11 cellular contexts compared by ENCODE assay signal in the genomic region with DNA sequence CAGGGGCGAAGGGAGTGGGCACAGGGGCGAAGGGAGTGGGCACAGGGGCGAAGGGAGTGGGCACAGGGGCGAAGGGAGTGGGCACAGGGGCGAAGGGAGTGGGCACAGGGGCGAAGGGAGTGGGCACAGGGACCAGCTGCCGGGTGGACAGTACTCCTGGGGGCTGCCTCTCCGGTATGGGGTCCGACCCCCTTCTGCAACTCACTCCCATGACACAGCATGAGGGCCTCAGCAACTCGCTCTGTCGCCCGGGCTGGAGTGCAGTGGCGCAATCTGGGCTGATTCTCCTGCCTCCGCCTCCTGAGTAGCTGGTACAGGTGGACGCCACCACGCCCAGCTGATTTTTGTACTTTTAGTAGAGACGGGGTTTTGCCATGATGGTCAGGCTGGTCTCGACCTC. TPM values are rescaled to one million over a fixed set of nuclear protein-coding genes. Genes with fewer than 3 reads are reported as not detected.
"Had no signal": no experiment of that assay in that cellular context is flagged by ENCODE, and none has a peak within 500 bp of the region (broad histone marks: within the 10 kb centered on the region; RNA-seq: fewer than 3 reads in every experiment).

No MANE protein-coding gene starts in this region.

RNA-seq across cellular contexts. Expression of gene TMC8, which starts 14.8 kb away (rescaled TPM):
- total RNA-seq: MCF 10A had no signal

RNA-seq across cellular contexts. Expression of gene C17orf99, which starts 30.4 kb away (rescaled TPM):
- total RNA-seq: activated CD4-positive, alpha-beta memory T cell treated with anti-CD3 and anti-CD28 coated beads, Interleukin-2, amount 10 ng/mL, durations not matched to agents 7 days and 5 days; activated CD8-positive, alpha-beta memory T cell treated with anti-CD3 and anti-CD28 coated beads, Interleukin-2, amount 10 ng/mL, durations not matched to agents 7 days and 5 days; activated naive CD8-positive, alpha-beta T cell treated with anti-CD3 and anti-CD28 coated beads for 36 hours; astrocyte; body of pancreas; breast epithelium; cardiac septum; MCF 10A; PC-9; Right ventricle myocardium superior had no signal
- polyA plus RNA-seq: adipose tissue had no signal
